In genomic region chr12:108525681-108526080, GRCh38 we compare ENCODE assay signal across 20 cellular contexts. TPM values are rescaled to one million over a fixed set of nuclear protein-coding genes. Genes with fewer than 3 reads are reported as not detected.
DNase-seq lines count a peak whose midpoint lies in the region; ATAC-seq and TF ChIP-seq lines count a peak whose summit lies in the region.
"Had no signal": no experiment of that assay in that cellular context is flagged by ENCODE, and none has a peak within 500 bp of the region (broad histone marks: within the 10 kb centered on the region; RNA-seq: fewer than 3 reads in every experiment).

No MANE protein-coding gene starts in this region.

- H3K27ac ChIP-seq in H9 (ENCODE audit: insufficient read length, low read depth, low read length) (no peak overlapping the region), aorta (ENCODE audit: low read depth in 1 of 2, low read length in 2 of 2) (no peak overlapping the region)
- H3K27ac ChIP-seq: C4-2B, psoas muscle, thoracic aorta had no signal

- H3K4me3 Mint-ChIP-seq in H9: no peak overlapping the region
- H3K4me3 Mint-ChIP-seq: effector memory CD8-positive, alpha-beta T cell had no signal

- no peak overlapping the region for H3K14ac ChIP-seq in H9 (ENCODE audit: insufficient read depth, low read length)

- no peak overlapping the region for H2BK120ac ChIP-seq in H9 (ENCODE audit: low read depth, low read length, poor library complexity, severe bottlenecking)

- peaks cover 2 to 18% of the 10 kb centered on the region in 2 donors for H3K36me3 ChIP-seq in aorta (ENCODE audit: control insufficient read depth in 1 of 2, insufficient read depth in 2 of 2, low read length in 1 of 2)

- no peaks in the 10 kb centered on the region for H3K23me2 ChIP-seq in H9 (ENCODE audit: insufficient read length, low read depth, low read length, poor library complexity, severe bottlenecking)

- no peak for TF ChIP-seq POLR2A in erythroblast (IDR thresholded peaks at IDR 0.05; ENCODE audit: low read length)

- no peak overlapping the region for H3K4me3 ChIP-seq in aorta (ENCODE audit: low read length in 2 of 2)
- H3K4me3 ChIP-seq: cardiac muscle cell, psoas muscle, thoracic aorta had no signal

- H4K5ac ChIP-seq in H9 (ENCODE audit: insufficient read length, low read depth, low read length): no peak overlapping the region

- H2AK5ac ChIP-seq in H9 (ENCODE audit: insufficient read length, low read length): no peak overlapping the region

- no peaks in the 10 kb centered on the region for H3K4me1 Mint-ChIP-seq in H9

- no peak overlapping the region for H2BK15ac ChIP-seq in H9 (ENCODE audit: low read depth, low read length)

- H3K9me3 ChIP-seq in H9 (ENCODE audit: control insufficient read depth, low read depth, low read length) (no peaks in the 10 kb centered on the region), aorta (ENCODE audit: control insufficient read depth, low read length) (no peaks in the 10 kb centered on the region)
- H3K9me3 ChIP-seq: psoas muscle, thoracic aorta had no signal

- no peak overlapping the region for H2BK5ac ChIP-seq in H9 (ENCODE audit: insufficient read length, low read length)

- H3K79me2 ChIP-seq in H9 (ENCODE audit: insufficient read depth, low read length): no peaks in the 10 kb centered on the region

- no peak overlapping the region for H2AFZ ChIP-seq in H9 (ENCODE audit: low read length)

- TF ChIP-seq CTCF in H9 (conservative IDR thresholded peaks at IDR 0.05): no peak

- H3K9ac ChIP-seq in H9 (ENCODE audit: extremely low read depth, insufficient read length, low read length): no peak overlapping the region

- no peak overlapping the region for H2BK12ac ChIP-seq in H9 (ENCODE audit: insufficient read length, low read depth, low read length)

- H4K8ac ChIP-seq in H9 (replicated peaks; ENCODE audit: insufficient read length, low read depth, low read length): no peak overlapping the region

- ATAC-seq in aorta (ENCODE audit: low FRiP score): no peak
- ATAC-seq in GM21619 (IDR thresholded peaks at IDR 0.05; ENCODE audit: unreplicated experiment): no peak
- ATAC-seq: effector memory CD8-positive, alpha-beta T cell had no signal

- H3K23ac ChIP-seq in H9 (ENCODE audit: insufficient read length, low read depth, low read length): no peak overlapping the region

- no peak overlapping the region for H3K18ac ChIP-seq in H9 (ENCODE audit: insufficient read length, low read depth, low read length)

- H3K27me3 ChIP-seq in H9 (ENCODE audit: insufficient read depth, low read length): no peaks in the 10 kb centered on the region
- no peaks in the 10 kb centered on the region for H3K27me3 ChIP-seq in aorta (ENCODE audit: control insufficient read depth in 1 of 2, insufficient read depth in 2 of 2, low read length in 1 of 2)
- H3K27me3 ChIP-seq: cardiac muscle cell had no signal

- no peak overlapping the region for H4K91ac ChIP-seq in H9 (ENCODE audit: insufficient read length, low read depth, low read length)

- H3K56ac ChIP-seq in H9 (ENCODE audit: insufficient read length, low read depth, low read length): no peak overlapping the region

- no peak overlapping the region for H3T11ph ChIP-seq in H9 (ENCODE audit: low read length)

- no peak overlapping the region for H2BK20ac ChIP-seq in H9 (ENCODE audit: low read depth, low read length, poor library complexity, severe bottlenecking)

- H3K4ac ChIP-seq in H9 (ENCODE audit: low read depth, low read length): no peak overlapping the region

- DNase-seq in AG08396 (ENCODE audit: low spot score) (peak; percentile 84), H9 (no peak), astrocyte of the hippocampus (ENCODE audit: low read depth, low spot score) (peak; percentile 54), kidney tubule cell (ENCODE audit: low spot score) (peak; percentile 97), aorta (no peak), erythroblast (lab: John Stamatoyannopoulos, UW) (no peak), GM19238 (ENCODE audit: insufficient read length, low spot score) (no peak)
- DNase-seq: activated CD4-positive, alpha-beta T cell treated with anti-CD3 and anti-CD28 coated beads, Interleukin-2, amount 50 U/mL, for 48 hours; effector memory CD8-positive, alpha-beta T cell; kidney; MM.1S; NCI-H2081; NCI-H82; psoas muscle; SHP77 treated with DMSO at 0.1 percent for 48 hours; T1000 had no signal

- H3K4me1 ChIP-seq in H9 (ENCODE audit: insufficient read depth, low read length): no peaks in the 10 kb centered on the region
- H3K4me1 ChIP-seq in aorta (ENCODE audit: control insufficient read depth in 1 of 2, insufficient read depth in 2 of 2, low read length in 2 of 2): no peaks in the 10 kb centered on the region
- H3K4me1 ChIP-seq: psoas muscle had no signal

- intact Hi-C loops in aorta (cut with DNase I): no loop called here

- H3K36me3 Mint-ChIP-seq in H9 (ENCODE audit: insufficient read depth in 1 of 3, low read depth in 3 of 3): peaks cover 56 to 99% (median 96%) of the 10 kb centered on the region in 3 experiments

- H3K9me3 Mint-ChIP-seq in H9: no peaks in the 10 kb centered on the region
- H3K9me3 Mint-ChIP-seq: effector memory CD8-positive, alpha-beta T cell had no signal

- no peak overlapping the region for H3K4me2 ChIP-seq in H9 (ENCODE audit: insufficient read depth, insufficient read length, low read length)

- no peaks in the 10 kb centered on the region for H3K79me1 ChIP-seq in H9 (ENCODE audit: insufficient read depth, low read depth, low read length, poor library complexity, severe bottlenecking)

- H3K27ac Mint-ChIP-seq in H9: peak overlapping the region in 2 of 3 experiments; percentile 5 to 88; a peak in 1 of 7 replicates

- H4K20me1 ChIP-seq in H9 (ENCODE audit: control insufficient read depth, insufficient read depth, insufficient read length): no peaks in the 10 kb centered on the region

- WGBS in H9 (ENCODE audit: extremely low coverage, insufficient read length, low lambda C conversion rate): no CpG with 5 or more reads among the region's 5 CpGs
- WGBS in aorta, 2 donors: 82 to 88% methylated on average over 5 of the region's 5 CpGs

- no peaks in the 10 kb centered on the region for H3K27me3 Mint-ChIP-seq in H9 (ENCODE audit: low read depth)
- H3K27me3 Mint-ChIP-seq: effector memory CD8-positive, alpha-beta T cell had no signal

RNA-seq across cellular contexts. Expression of gene FICD, which starts 10.6 kb away (rescaled TPM):
- 4.6 and 5.1 TPM in 2 replicates for total RNA-seq in H9 (2021)
- total RNA-seq in aorta: 10 to 100 TPM in 1 of 2 donors, 1 to 10 TPM in 1; 6.5 to 14.5 TPM
- polyA plus RNA-seq in aorta: 1 to 10 TPM in 1 of 2 donors, under 1 TPM in 1; 0.63 to 3.7 TPM

RNA-seq across cellular contexts. Expression of gene SART3, which starts 35.3 kb away (rescaled TPM):
- total RNA-seq in H9 (2021) (80.7 and 89.4 TPM in 2 replicates), aorta (10 to 100 TPM; 49.3 to 51.3 TPM)
- 10 to 100 TPM; 11.5 to 20.6 TPM for polyA plus RNA-seq in aorta

RNA-seq across cellular contexts. Expression of gene ISCU, which starts 36.7 kb away (rescaled TPM):
- 63.9 and 64.9 TPM in 2 replicates for total RNA-seq in H9 (2021)
- total RNA-seq in aorta: 100 to 1,000 TPM; 129 to 144 TPM
- 100 to 1,000 TPM; 261 to 297 TPM for polyA plus RNA-seq in aorta

Comparison
In these comparisons a context has a peak if more than half of its experiments do, and no peak if none do; other contexts are left out.
1. DNase-seq: peak in AG08396 (single experiment), astrocyte of the hippocampus (single experiment) and kidney tubule cell (single experiment); none in H9 (single experiment), aorta (0 of 2), erythroblast (0 of 2) and GM19238 (single experiment).